In genomic region chr9:108351571-108351970, GRCh38 we compare ENCODE assay signal across 18 cellular contexts.
"Had no signal": no experiment of that assay in that cellular context is flagged by ENCODE, and none has a peak within 500 bp of the region (broad histone marks: within the 10 kb centered on the region; RNA-seq: fewer than 3 reads in every experiment).

No MANE protein-coding gene starts in this region.

- ATAC-seq: left lobe of liver, natural killer cell, right cardiac atrium had no signal

- H3K27me3 ChIP-seq: hepatocyte, ovary, testis, transverse colon had no signal

- H3K4me1 ChIP-seq: transverse colon had no signal

- H3K36me3 ChIP-seq: ovary, transverse colon had no signal

- DNase-seq: central memory CD4-positive, alpha-beta T cell; effector CD4-positive, alpha-beta T cell; endodermal cell; foreskin melanocyte; head of caudate nucleus; natural killer cell; ovary; right cardiac atrium; small intestine; stimulated activated CD4-positive, alpha-beta T cell treated with anti-CD3 and anti-CD28 coated beads, Interleukin-12 subunit alpha, Interleukin-12 subunit beta, amount 100 ng/mL, for 4 hours; stimulated activated CD4-positive, alpha-beta T cell treated with anti-CD3 and anti-CD28 coated beads, Interleukin-2, amount 100 ng/mL, for 48 hours; transverse colon had no signal

- H3K9me3 ChIP-seq: ovary, testis, transverse colon had no signal

- H3K27ac Mint-ChIP-seq: endodermal cell; natural killer cell; stimulated activated naive CD8-positive, alpha-beta T cell treated with anti-CD3 and anti-CD28 coated beads, Interleukin-15, Interleukin-2, amounts not matched to agents 100 ng/mL and 50 ng/mL, for 24 hours had no signal

- H3K9me3 Mint-ChIP-seq: neural crest cell had no signal

- H3K4me3 Mint-ChIP-seq: endodermal cell; natural killer cell; neural crest cell; stimulated activated naive CD8-positive, alpha-beta T cell treated with anti-CD3 and anti-CD28 coated beads, Interleukin-15, Interleukin-2, amounts not matched to agents 100 ng/mL and 50 ng/mL, for 24 hours had no signal

- H3K4me2 ChIP-seq: hepatocyte had no signal

- H3K27ac ChIP-seq: coronary artery, hepatocyte, ovary, testis, transverse colon had no signal

- H3K4me1 Mint-ChIP-seq: natural killer cell, neural crest cell had no signal

- H3K79me2 ChIP-seq: hepatocyte had no signal

- H3K4me3 ChIP-seq: coronary artery, hepatocyte, ovary, testis, transverse colon had no signal

- H2AFZ ChIP-seq: hepatocyte had no signal

- H3K36me3 Mint-ChIP-seq: natural killer cell had no signal
